Comparison of ENCODE assay signal across 27 cellular contexts in the genomic region with DNA sequence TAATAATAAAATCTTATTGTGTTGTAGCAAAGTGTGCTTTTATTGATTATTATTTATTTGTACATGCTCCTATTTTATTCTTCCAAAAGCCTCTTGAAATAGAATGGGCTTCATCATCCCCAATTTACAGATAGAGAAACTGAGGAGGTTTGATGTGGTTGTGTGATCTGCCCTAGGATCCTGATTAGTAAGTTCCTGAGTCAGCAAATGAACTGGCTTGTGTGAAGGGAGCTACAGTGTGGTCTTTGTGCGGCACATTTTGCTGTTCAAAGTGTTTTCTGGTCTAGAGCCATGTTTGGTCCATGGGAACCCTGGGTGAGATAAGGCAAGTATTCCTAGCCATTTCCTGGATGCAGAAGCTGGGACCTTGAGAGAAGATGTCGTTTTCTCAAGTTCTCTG.
"Had no signal": no experiment of that assay in that cellular context is flagged by ENCODE, and none has a peak within 500 bp of the region (broad histone marks: within the 10 kb centered on the region; RNA-seq: fewer than 3 reads in every experiment).

No MANE protein-coding gene starts in this region.

- DNase-seq: stimulated activated CD4-positive, alpha-beta T cell treated with anti-CD3 and anti-CD28 coated beads, Interleukin-2, amount 100 ng/mL, for 48 hours; stimulated activated CD4-positive, alpha-beta T cell treated with anti-CD3 and anti-CD28 coated beads, Interleukin-4, amount 100 ng/mL, for 1 hour; stimulated activated CD4-positive, alpha-beta T cell treated with anti-CD3 and anti-CD28 coated beads, Interleukin-4, amount 100 ng/mL, for 24 hours; stimulated activated CD4-positive, alpha-beta T cell treated with anti-CD3 and anti-CD28 coated beads, Interleukin-4, amount 100 ng/mL, for 4 hours; stimulated activated CD8-positive, alpha-beta memory T cell treated with anti-CD3 and anti-CD28 coated beads, Interleukin-4, amount 100 ng/mL, for 48 hours; stimulated activated naive B cell treated with anti-CD40 and anti-IgM and Interleukin-4, amounts not matched to agents 10 μg/mL and 1 μg/mL and 100 μg/mL, for 72 hours; stimulated activated naive CD4-positive, alpha-beta T cell; stimulated activated naive CD4-positive, alpha-beta T cell treated with Interleukin-2 at 50 U/mL for 16 hours; stimulated activated naive CD8-positive, alpha-beta T cell treated with anti-CD3 and anti-CD28 coated beads, Interleukin-15, amount 100 ng/mL, for 72 hours; stimulated activated naive CD8-positive, alpha-beta T cell treated with anti-CD3 and anti-CD28 coated beads, Interleukin-15, Interleukin-2, amounts not matched to agents 100 U/mL and 50 U/mL, for 24 hours; stomach; substantia nigra; testis; thyroid gland; tibial artery; transverse colon; trophoblast cell; upper lobe of left lung; upper lobe of right lung; uterus had no signal

- H3K9me3 ChIP-seq: stomach, suprapubic skin, testis, thoracic aorta, thyroid gland, tibial artery, transverse colon, upper lobe of left lung, upper lobe of right lung, uterus, vagina had no signal

- FAIRE-seq: urothelium cell line had no signal

- H3K4me1 ChIP-seq: stomach, suprapubic skin, testis, thyroid gland, tibial artery, tibial nerve, transverse colon, upper lobe of left lung, upper lobe of right lung, uterus, vagina had no signal

- H3K27me3 ChIP-seq: stomach, suprapubic skin, testis, thyroid gland, tibial artery, tibial nerve, transverse colon, upper lobe of left lung, upper lobe of right lung, uterus, vagina had no signal

- ATAC-seq: stimulated activated effector memory CD8-positive, alpha-beta T cell treated with anti-CD3 and anti-CD28 coated beads, Interleukin-12 subunit alpha, Interleukin-12 subunit beta, amount 100 ng/mL, for 72 hours; stimulated activated memory B cell treated with anti-CD40 and anti-IgM and Interleukin-4, amounts not matched to agents 10 μg/mL and 1 μg/mL and 100 μg/mL, for 72 hours; stimulated activated naive B cell treated with anti-CD40 and anti-IgM and Interleukin-4, amounts not matched to agents 10 μg/mL and 1 μg/mL and 100 μg/mL, for 72 hours; stimulated activated naive CD8-positive, alpha-beta T cell treated with anti-CD3 and anti-CD28 coated beads, Interleukin-15, amount 100 ng/mL, for 72 hours; stimulated activated naive CD8-positive, alpha-beta T cell treated with anti-CD3 and anti-CD28 coated beads, Interleukin-15, Interleukin-2, amounts not matched to agents 100 U/mL and 50 U/mL, for 24 hours; upper lobe of right lung had no signal

- H3K27ac ChIP-seq: stomach, suprapubic skin, testis, thoracic aorta, thyroid gland, tibial artery, tibial nerve, transverse colon, upper lobe of left lung, upper lobe of right lung, uterus, vagina had no signal

- H3K4me3 ChIP-seq: stomach, suprapubic skin, testis, thoracic aorta, thyroid gland, tibial artery, tibial nerve, transverse colon, upper lobe of left lung, upper lobe of right lung, uterus, vagina had no signal

- H3K36me3 ChIP-seq: stomach, suprapubic skin, thoracic aorta, thyroid gland, tibial artery, tibial nerve, transverse colon, upper lobe of left lung, upper lobe of right lung, uterus, vagina had no signal
